Comparison of ENCODE assay signal across 24 cellular contexts in the genomic region with DNA sequence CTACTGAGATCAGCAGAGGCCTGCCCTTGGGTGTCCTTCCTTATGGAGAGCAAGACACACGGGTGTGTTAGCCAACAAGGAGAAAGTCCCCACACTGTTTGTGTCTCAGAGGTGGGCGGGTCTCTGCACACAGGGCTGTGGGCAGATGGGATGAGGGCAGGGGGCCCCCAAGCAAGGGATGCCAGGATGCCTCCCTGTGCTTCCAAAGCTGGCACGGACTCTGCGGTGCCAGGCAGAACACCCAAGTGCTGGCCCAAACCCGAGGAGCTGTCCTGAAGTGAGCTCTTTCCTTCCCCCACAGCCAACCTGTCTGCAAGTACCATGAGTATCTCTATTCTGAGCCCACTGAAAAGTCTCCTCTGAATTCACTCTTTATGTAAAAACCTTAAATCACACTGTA.
"Had no signal": no experiment of that assay in that cellular context is flagged by ENCODE, and none has a peak within 500 bp of the region (broad histone marks: within the 10 kb centered on the region; RNA-seq: fewer than 3 reads in every experiment).

No MANE protein-coding gene starts in this region.

- H3K27ac ChIP-seq: foreskin keratinocyte, left lung, neutrophil, testis, tibial nerve, upper lobe of right lung, vagina had no signal

- ATAC-seq: foreskin keratinocyte; left lung; sciatic nerve; stimulated activated memory B cell treated with anti-CD40 and anti-IgM and Interleukin-4, amounts not matched to agents 10 μg/mL and 1 μg/mL and 100 μg/mL, for 72 hours; stimulated activated naive CD8-positive, alpha-beta T cell treated with anti-CD3 and anti-CD28 coated beads, Interleukin-15, amount 100 ng/mL, for 72 hours; upper lobe of right lung had no signal

- H3K36me3 ChIP-seq: left lung, neutrophil, spleen, tibial nerve, upper lobe of right lung, vagina had no signal

- FAIRE-seq: endothelial cell of umbilical vein, keratinocyte had no signal

- H3K27me3 ChIP-seq: foreskin keratinocyte, testis, tibial nerve, vagina had no signal

- H3K27ac Mint-ChIP-seq: endodermal cell; immature natural killer cell; naive B cell; nephron; stimulated activated memory B cell treated with anti-CD40 and anti-IgM and Interleukin-4, amounts not matched to agents 10 μg/mL and 1 μg/mL and 100 μg/mL, for 72 hours; stimulated activated naive CD8-positive, alpha-beta T cell treated with anti-CD3 and anti-CD28 coated beads, Interleukin-15, amount 100 ng/mL, for 72 hours had no signal

- H3K4me1 Mint-ChIP-seq: immature natural killer cell; naive B cell; nephron; stimulated activated memory B cell treated with anti-CD40 and anti-IgM and Interleukin-4, amounts not matched to agents 10 μg/mL and 1 μg/mL and 100 μg/mL, for 72 hours; stimulated activated naive CD8-positive, alpha-beta T cell treated with anti-CD3 and anti-CD28 coated beads, Interleukin-15, amount 100 ng/mL, for 72 hours had no signal

- H3K9me3 ChIP-seq: left lung, neutrophil, spleen, testis, tibial nerve, upper lobe of right lung, vagina had no signal

- H3K9me3 Mint-ChIP-seq: endodermal cell; immature natural killer cell; nephron; stimulated activated naive CD8-positive, alpha-beta T cell treated with anti-CD3 and anti-CD28 coated beads, Interleukin-15, amount 100 ng/mL, for 72 hours had no signal

- H3K4me3 Mint-ChIP-seq: immature natural killer cell; naive B cell; nephron; stimulated activated memory B cell treated with anti-CD40 and anti-IgM and Interleukin-4, amounts not matched to agents 10 μg/mL and 1 μg/mL and 100 μg/mL, for 72 hours; stimulated activated naive CD8-positive, alpha-beta T cell treated with anti-CD3 and anti-CD28 coated beads, Interleukin-15, amount 100 ng/mL, for 72 hours had no signal

- H3K4me1 ChIP-seq: foreskin keratinocyte, left lung, testis, tibial nerve, upper lobe of right lung, vagina had no signal

- DNase-seq: effector CD4-positive, alpha-beta T cell; erythroblast; immature natural killer cell; mesenchymal stem cell; naive B cell; spleen; stimulated activated CD4-positive, alpha-beta T cell treated with anti-CD3 and anti-CD28 coated beads, Interleukin-15, amount 100 ng/mL, for 24 hours; stimulated activated CD4-positive, alpha-beta T cell treated with anti-CD3 and anti-CD28 coated beads, Interleukin-1b, Interleukin-23, amount 100 ng/mL, for 48 hours; stimulated activated CD4-positive, alpha-beta T cell treated with anti-CD3 and anti-CD28 coated beads, Interleukin-4, amount 100 ng/mL, for 24 hours; stimulated activated naive CD8-positive, alpha-beta T cell treated with anti-CD3 and anti-CD28 coated beads, Interleukin-15, amount 100 ng/mL, for 72 hours; testis; upper lobe of right lung had no signal

- H3K4me3 ChIP-seq: left lung, lung, spleen, testis, tibial nerve, upper lobe of right lung, vagina had no signal

- H3K36me3 Mint-ChIP-seq: immature natural killer cell; naive B cell; stimulated activated memory B cell treated with anti-CD40 and anti-IgM and Interleukin-4, amounts not matched to agents 10 μg/mL and 1 μg/mL and 100 μg/mL, for 72 hours had no signal
